In the genomic region with DNA sequence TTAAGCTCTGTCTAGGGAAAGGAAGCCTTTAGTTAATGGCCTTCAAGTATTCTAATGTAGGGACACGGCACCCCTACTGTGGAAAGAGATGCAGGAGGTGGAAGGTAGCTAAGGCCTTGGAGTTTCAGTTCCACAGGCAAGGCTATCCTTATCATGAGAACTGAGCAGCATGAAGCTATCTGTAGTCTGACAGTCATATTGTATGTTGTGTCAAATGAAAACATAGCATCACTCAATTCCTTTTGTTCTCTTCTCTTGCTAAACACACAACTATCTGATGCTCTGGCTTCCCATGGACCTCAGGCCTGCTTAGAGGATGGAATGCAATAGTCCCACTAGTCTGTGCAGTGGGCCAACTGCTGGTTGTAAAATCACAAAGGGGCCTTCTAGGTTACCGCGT, we compare ENCODE assay signal across 25 cellular contexts.
DNase-seq lines count a peak whose midpoint lies in the region; FAIRE-seq and TF ChIP-seq lines count a peak whose summit lies in the region.
"Had no signal": no experiment of that assay in that cellular context is flagged by ENCODE, and none has a peak within 500 bp of the region (broad histone marks: within the 10 kb centered on the region; RNA-seq: fewer than 3 reads in every experiment).

No MANE protein-coding gene starts in this region.

- no peak for TF ChIP-seq CTCF in bronchial epithelial cell (IDR thresholded peaks at IDR 0.05; ENCODE audit: insufficient read depth, low read length, severe bottlenecking)
- TF ChIP-seq CTCF in stomach (IDR thresholded peaks at IDR 0.05) = no peak

- H2BK5ac ChIP-seq in mesendoderm (ENCODE audit: low read length) = no peak overlapping the region

- TF ChIP-seq EP300 in stomach (IDR thresholded peaks at IDR 0.05) = no peak

- no peak overlapping the region for H3K4ac ChIP-seq in mesendoderm (ENCODE audit: low read depth, low read length)

- no peak overlapping the region for H2AK5ac ChIP-seq in mesendoderm (ENCODE audit: low read length)

- intact Hi-C loops in stomach (cut with DNase I; ENCODE audit: low total_unique reads) = no loop called here

- FAIRE-seq in bronchial epithelial cell (lab: Jason Lieb, UNC) = peak; percentile 7
- FAIRE-seq: A549, D721Med, GM12878, GM12892, GM18507 had no signal

- H3K4me3 ChIP-seq in bronchial epithelial cell (ENCODE audit: low read depth, low read length) = no peak overlapping the region
- H3K4me3 ChIP-seq in mesendoderm (ENCODE audit: low read length) = no peak overlapping the region
- no peak overlapping the region for H3K4me3 ChIP-seq in stomach
- H3K4me3 ChIP-seq: A549; BLaER1 treated with 17β-estradiol and CSF1 and Interleukin-3, amounts not matched to agents 10 nM and 100 nM; GM12878 had no signal

- no peak overlapping the region for H3K18ac ChIP-seq in mesendoderm (ENCODE audit: low read length)

- WGBS in mesendoderm (ENCODE audit: extremely low coverage, insufficient coverage, low lambda C conversion rate) = no CpG with 5 or more reads among the region's 3 CpGs
- 95 to 99% (median 95%) methylated on average over 3 of the region's 3 CpGs for WGBS in stomach, 5 donors

- H3K79me1 ChIP-seq in mesendoderm (ENCODE audit: low read length) = no peaks in the 10 kb centered on the region

- no peak overlapping the region for H3K56ac ChIP-seq in mesendoderm (ENCODE audit: low read length)

- DNase-seq in bronchial epithelial cell (ENCODE audit: low read depth) (no peak), mesendoderm (peak; percentile 83), retina (peak; percentile 4), stomach (no peak), DMS 273 (lab: John Stamatoyannopoulos, UW; ENCODE audit: unreplicated experiment) (no peak)
- DNase-seq: AML-193; Caco-2; Calu3; CD4-positive, alpha-beta T cell; CD8-positive, alpha-beta T cell; DMS 273 treated with DMSO at 0.1 percent for 48 hours; DMS153; DMS53; DMS79; DND-41; EL; GDM1 had no signal

- no peak overlapping the region for H3K9ac ChIP-seq in mesendoderm (ENCODE audit: low read length)
- H3K9ac ChIP-seq: BLaER1 treated with 17β-estradiol and CSF1 and Interleukin-3, amounts not matched to agents 10 nM and 100 nM had no signal

- H3K27ac ChIP-seq in mesendoderm (ENCODE audit: low read depth, low read length) = no peak overlapping the region
- no peak overlapping the region for H3K27ac ChIP-seq in stomach
- H3K27ac ChIP-seq: 22Rv1; A549; BLaER1 treated with 17β-estradiol and CSF1 and Interleukin-3, amounts not matched to agents 10 nM and 100 nM; C4-2B had no signal

- no peaks in the 10 kb centered on the region for H3K79me2 ChIP-seq in mesendoderm (ENCODE audit: control insufficient read depth, insufficient read depth, low read length)

- no peak for TF ChIP-seq POLR2A in stomach (IDR thresholded peaks at IDR 0.05)

- H3K4me1 ChIP-seq in mesendoderm (ENCODE audit: control insufficient read depth, low read depth, low read length) (no peaks in the 10 kb centered on the region), stomach (no peaks in the 10 kb centered on the region)
- H3K4me1 ChIP-seq: A549; BLaER1 treated with 17β-estradiol and CSF1 and Interleukin-3, amounts not matched to agents 10 nM and 100 nM; Caco-2 had no signal

- no peak overlapping the region for H2BK15ac ChIP-seq in mesendoderm (replicated peaks; ENCODE audit: low read depth)

- peaks cover 0 to 14% (median 3%) of the 10 kb centered on the region in 4 donors for H3K9me3 ChIP-seq in stomach
- H3K9me3 ChIP-seq: A549; BLaER1 treated with 17β-estradiol and CSF1 and Interleukin-3, amounts not matched to agents 10 nM and 100 nM; Caco-2 had no signal

- H4K8ac ChIP-seq in mesendoderm (ENCODE audit: low read depth, low read length) = no peak overlapping the region

- H2BK120ac ChIP-seq in mesendoderm (ENCODE audit: low read depth, low read length) = no peak overlapping the region

- no peak overlapping the region for H4K5ac ChIP-seq in mesendoderm (ENCODE audit: low read length)

- H3K4me2 ChIP-seq in mesendoderm (ENCODE audit: low read length) = no peak overlapping the region
- H3K4me2 ChIP-seq: A549; BLaER1 treated with 17β-estradiol and CSF1 and Interleukin-3, amounts not matched to agents 10 nM and 100 nM had no signal

- H3K36me3 ChIP-seq in bronchial epithelial cell (ENCODE audit: control insufficient read depth, insufficient read depth, low read length) (no peaks in the 10 kb centered on the region), mesendoderm (ENCODE audit: control insufficient read depth, insufficient read depth, low read length) (no peaks in the 10 kb centered on the region), stomach (no peaks in the 10 kb centered on the region)
- H3K36me3 ChIP-seq: BLaER1 treated with 17β-estradiol and CSF1 and Interleukin-3, amounts not matched to agents 10 nM and 100 nM had no signal

- no peak overlapping the region for H3K23ac ChIP-seq in mesendoderm (ENCODE audit: low read length)

- H3K27me3 ChIP-seq in bronchial epithelial cell (ENCODE audit: control insufficient read depth, insufficient read depth, low read length) = no peaks in the 10 kb centered on the region
- H3K27me3 ChIP-seq in mesendoderm (ENCODE audit: insufficient read depth, low read length, poor library complexity) = no peaks in the 10 kb centered on the region
- H3K27me3 ChIP-seq in stomach = no peaks in the 10 kb centered on the region
- H3K27me3 ChIP-seq: BLaER1 treated with 17β-estradiol and CSF1 and Interleukin-3, amounts not matched to agents 10 nM and 100 nM had no signal

Comparison
In these comparisons a context has a peak if more than half of its experiments do, and no peak if none do; other contexts are left out.
1. DNase-seq: peak in mesendoderm (single experiment) and retina (single experiment); none in bronchial epithelial cell (single experiment), stomach (single experiment) and DMS 273 (single experiment).